1 cellular context compared by ENCODE assay signal in genomic region chrX:139126493-139126892, GRCh38.
TF ChIP-seq lines count a peak whose summit lies in the region.

No MANE protein-coding gene starts in this region.

TF ChIP-seq in GM23338, 12 proteins besides CTCF, POLR2A, EP300 and RAD21 (continued from another document):
- TF ChIP-seq ZNF462 (CRISPR knock-in tag; IDR thresholded peaks at IDR 0.05) (no peak), POLR2AphosphoS5 (IDR thresholded peaks at IDR 0.05; ENCODE audit: low read depth) (no peak)
